In the genomic region with DNA sequence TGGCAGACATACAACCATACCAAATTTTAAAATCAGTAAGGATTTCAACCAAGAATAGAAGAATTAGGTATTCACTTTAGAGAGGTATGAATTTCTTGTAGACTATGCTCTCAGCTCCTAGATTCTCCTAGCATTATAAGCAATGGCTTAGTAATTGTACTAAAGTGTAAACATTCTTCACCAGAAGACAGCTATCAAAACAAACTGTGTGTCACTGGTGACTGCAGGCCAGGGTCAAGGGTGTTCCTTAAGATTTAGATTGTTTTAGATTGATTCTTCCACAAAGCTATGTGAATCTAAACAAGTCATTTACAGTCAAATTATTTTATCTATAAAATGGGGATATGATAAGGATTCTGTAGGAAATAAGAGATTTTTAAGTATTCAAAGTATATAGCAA, we compare ENCODE assay signal across 21 cellular contexts. TPM values are rescaled to one million over a fixed set of nuclear protein-coding genes. Genes with fewer than 3 reads are reported as not detected.
DNase-seq lines count a peak whose midpoint lies in the region; ATAC-seq, FAIRE-seq and TF ChIP-seq lines count a peak whose summit lies in the region.
"Had no signal": no experiment of that assay in that cellular context is flagged by ENCODE, and none has a peak within 500 bp of the region (broad histone marks: within the 10 kb centered on the region; RNA-seq: fewer than 3 reads in every experiment).

No MANE protein-coding gene starts in this region.

- DNase-seq in AG10803 (ENCODE audit: low read depth) (peak; percentile 12), HTR-8/SVneo (ENCODE audit: insufficient read length, low spot score) (peak; percentile 8), astrocyte of the spinal cord (ENCODE audit: low read depth, low spot score) (peak; percentile 18), mesenchymal stem cell (peak; percentile 78), upper lobe of left lung (no peak), chondrocyte (ENCODE audit: low spot score) (no peak)
- DNase-seq: COR-L47, dorsolateral prefrontal cortex, NCI-H1694 treated with DMSO at 0.1 percent for 48 hours, NCI-H82, testis had no signal

- H3K36me3 Mint-ChIP-seq in chondrocyte (ENCODE audit: low read depth) = peaks cover 21% of the 10 kb centered on the region

- H3K9me3 Mint-ChIP-seq in chondrocyte (ENCODE audit: low read depth) = no peaks in the 10 kb centered on the region
- H3K9me3 Mint-ChIP-seq: activated naive CD4-positive, alpha-beta T cell treated with anti-CD3 and anti-CD28 coated beads, Interleukin-2, amount 50 U/mL, for 72 hours; activated T-helper 1 cell treated with anti-CD3 and anti-CD28 coated beads, Interleukin-12 subunit alpha, Interleukin-12 subunit beta, Interleukin-2, Interleukin-4 antibody, amounts not matched to agents 30 ng/mL and 10 ng/mL and 1 ng/mL, durations not matched to agents 14 hours and 24 hours and 36 hours; GM23338; T-helper 2 cell treated with Interferon-gamma antibody and Interleukin-4, amounts not matched to agents 5 μg/mL and 100 μg/mL, for 36 hours had no signal

- no peak overlapping the region for H2AK5ac ChIP-seq in mesenchymal stem cell (ENCODE audit: low read length, severe bottlenecking)

- no peak for FAIRE-seq in HTR-8/SVneo (lab: Jason Lieb, UNC)

- H2BK5ac ChIP-seq in mesenchymal stem cell (ENCODE audit: low read depth, low read length, poor library complexity, severe bottlenecking) = no peak overlapping the region

- H3K27me3 ChIP-seq in mesenchymal stem cell (ENCODE audit: control insufficient read depth in 1 of 2, insufficient read depth in 1 of 2, low read length in 2 of 2) (no peaks in the 10 kb centered on the region), upper lobe of left lung (no peaks in the 10 kb centered on the region)
- H3K27me3 ChIP-seq: dorsolateral prefrontal cortex, neutrophil, testis had no signal

- H3K9ac ChIP-seq in mesenchymal stem cell (ENCODE audit: low read length) = peak overlapping the region; percentile 24

- H3K23ac ChIP-seq in mesenchymal stem cell (ENCODE audit: low read length in 2 of 2) = no peak overlapping the region

- no peak for TF ChIP-seq POLR2A in upper lobe of left lung (IDR thresholded peaks at IDR 0.05)

- H3K27ac Mint-ChIP-seq in chondrocyte (ENCODE audit: unreplicated experiment) = no peak overlapping the region
- H3K27ac Mint-ChIP-seq: activated naive CD4-positive, alpha-beta T cell treated with anti-CD3 and anti-CD28 coated beads, Interleukin-2, amount 50 U/mL, for 72 hours; activated T-helper 1 cell treated with anti-CD3 and anti-CD28 coated beads, Interleukin-12 subunit alpha, Interleukin-12 subunit beta, Interleukin-2, Interleukin-4 antibody, amounts not matched to agents 30 ng/mL and 10 ng/mL and 1 ng/mL, durations not matched to agents 14 hours and 24 hours and 36 hours; GM23338; T-helper 2 cell treated with Interferon-gamma antibody and Interleukin-4, amounts not matched to agents 5 μg/mL and 100 μg/mL, for 36 hours had no signal

- in situ Hi-C loops in astrocyte of the spinal cord (cut with HindIII; ENCODE audit: low sequenced_read_pairs) = no loop called here

- H3K27ac ChIP-seq in mesenchymal stem cell (ENCODE audit: low read length, poor library complexity, severe bottlenecking) (no peak overlapping the region), upper lobe of left lung (no peak overlapping the region)
- H3K27ac ChIP-seq: dorsolateral prefrontal cortex, epithelial cell of prostate, neutrophil, testis had no signal

- TF ChIP-seq CTCF in AG10803 (conservative IDR thresholded peaks at IDR 0.05; ENCODE audit: low read length) = no peak
- no peak for TF ChIP-seq CTCF in astrocyte of the spinal cord (IDR thresholded peaks at IDR 0.05; ENCODE audit: low read depth, low read length)
- TF ChIP-seq CTCF in upper lobe of left lung (IDR thresholded peaks at IDR 0.05) = no peak
- no peak for TF ChIP-seq CTCF in chondrocyte (IDR thresholded peaks at IDR 0.05)

- no peak for ATAC-seq in GM21786 (IDR thresholded peaks at IDR 0.05; ENCODE audit: unreplicated experiment)
- no peak for ATAC-seq in upper lobe of left lung (ENCODE audit: low FRiP score in 2 of 2)
- ATAC-seq in HG02885 (IDR thresholded peaks at IDR 0.05; ENCODE audit: poor library complexity, unreplicated experiment) = no peak
- ATAC-seq: activated CD4-positive, CD25-positive, alpha-beta regulatory T cell treated with anti-CD3 and anti-CD28 coated beads, Interleukin-2, amount 50 U/mL, for 24 hours; activated naive CD4-positive, alpha-beta T cell treated with anti-CD3 and anti-CD28 coated beads, Interleukin-2, amount 50 U/mL, for 72 hours; GM23338 had no signal

- no peak overlapping the region for H4K8ac ChIP-seq in mesenchymal stem cell (ENCODE audit: low read length)

- H3K79me1 ChIP-seq in mesenchymal stem cell (replicated peaks; ENCODE audit: low read length, poor library complexity, severe bottlenecking) = peaks cover 1% of the 10 kb centered on the region

- no peaks in the 10 kb centered on the region for H3K4me1 ChIP-seq in mesenchymal stem cell (ENCODE audit: control insufficient read depth, insufficient read depth, low read depth, low read length)
- H3K4me1 ChIP-seq in upper lobe of left lung = no peaks in the 10 kb centered on the region
- H3K4me1 ChIP-seq: testis had no signal

- H3K36me3 ChIP-seq in mesenchymal stem cell (ENCODE audit: control insufficient read depth in 1 of 2, insufficient read depth in 2 of 2, low read depth in 1 of 2, low read length in 2 of 2) (peaks cover 8 to 91% of the 10 kb centered on the region in 2 experiments), upper lobe of left lung (peaks cover 17 to 55% (median 22%) of the 10 kb centered on the region in 4 donors)

- H3K18ac ChIP-seq in mesenchymal stem cell (ENCODE audit: low read depth in 1 of 2, low read length in 2 of 2) = no peak overlapping the region

- no peak for TF ChIP-seq EP300 in upper lobe of left lung (IDR thresholded peaks at IDR 0.05)

- no peak overlapping the region for H2BK12ac ChIP-seq in mesenchymal stem cell (ENCODE audit: low read length in 2 of 2)

- H2AFZ ChIP-seq in mesenchymal stem cell (ENCODE audit: low read depth, low read length) = no peak overlapping the region
- H2AFZ ChIP-seq: GM23338 had no signal

- H2BK120ac ChIP-seq in mesenchymal stem cell (ENCODE audit: low read depth, low read length) = no peak overlapping the region

- no peak overlapping the region for H4K91ac ChIP-seq in mesenchymal stem cell (ENCODE audit: low read length)

- H3K27me3 Mint-ChIP-seq in chondrocyte (ENCODE audit: low read depth) = no peaks in the 10 kb centered on the region

- no peak overlapping the region for H2BK15ac ChIP-seq in mesenchymal stem cell (ENCODE audit: low read depth, poor library complexity, severe bottlenecking)

- no peak overlapping the region for H3K4me2 ChIP-seq in mesenchymal stem cell (ENCODE audit: low read length, poor library complexity, severe bottlenecking)
- H3K4me2 ChIP-seq: GM23338 had no signal

- peaks cover 11% of the 10 kb centered on the region for H3K4me1 Mint-ChIP-seq in chondrocyte (ENCODE audit: low read depth)
- H3K4me1 Mint-ChIP-seq: GM23338 had no signal

- no peaks in the 10 kb centered on the region for H3K9me3 ChIP-seq in mesenchymal stem cell (ENCODE audit: control insufficient read depth, low read length)
- no peaks in the 10 kb centered on the region for H3K9me3 ChIP-seq in upper lobe of left lung
- H3K9me3 ChIP-seq: neutrophil, testis had no signal

- no peak overlapping the region for H3K4me3 Mint-ChIP-seq in chondrocyte (ENCODE audit: unreplicated experiment)
- H3K4me3 Mint-ChIP-seq: activated T-helper 1 cell treated with anti-CD3 and anti-CD28 coated beads, Interleukin-12 subunit alpha, Interleukin-12 subunit beta, Interleukin-2, Interleukin-4 antibody, amounts not matched to agents 30 ng/mL and 10 ng/mL and 1 ng/mL, durations not matched to agents 14 hours and 24 hours and 36 hours; GM23338; T-helper 2 cell treated with Interferon-gamma antibody and Interleukin-4, amounts not matched to agents 5 μg/mL and 100 μg/mL, for 36 hours had no signal

- H3K14ac ChIP-seq in mesenchymal stem cell (ENCODE audit: low read length in 2 of 2) = no peak overlapping the region

- no peak overlapping the region for H3K4ac ChIP-seq in mesenchymal stem cell (ENCODE audit: low read depth in 1 of 2, low read length in 2 of 2)

- no peak overlapping the region for H3K4me3 ChIP-seq in AG10803 (ENCODE audit: low read length)
- no peak overlapping the region for H3K4me3 ChIP-seq in astrocyte of the spinal cord (ENCODE audit: low read depth, low read length)
- H3K4me3 ChIP-seq in mesenchymal stem cell (ENCODE audit: insufficient read depth in 1 of 2, low read depth in 1 of 2, low read length in 2 of 2) = no peak overlapping the region
- no peak overlapping the region for H3K4me3 ChIP-seq in upper lobe of left lung
- H3K4me3 ChIP-seq: dorsolateral prefrontal cortex, GM23338, testis had no signal

RNA-seq across cellular contexts. Expression of a gene that starts 23.1 kb away (rescaled TPM):
- 0.03 TPM for polyA plus RNA-seq in mesenchymal stem cell (2013, experiment 1 of 2)
- 0.03 TPM for polyA plus RNA-seq in mesenchymal stem cell (2013, experiment 2 of 2)
- 1 to 10 TPM in 1 of 6 donors, under 1 TPM in 3, not detected in 2; 0.09 to 1.1 (median 0.20) TPM for total RNA-seq in upper lobe of left lung
- total RNA-seq in chondrocyte = 0.28 TPM in 1 of 3 replicates, not detected in the others
- total RNA-seq: SK-MEL-5 had no signal

RNA-seq across cellular contexts. Expression of a gene that starts 52.6 kb away (rescaled TPM):
- polyA plus RNA-seq in mesenchymal stem cell (2013, experiment 1 of 2) = 0.55 TPM
- 0.56 TPM for polyA plus RNA-seq in mesenchymal stem cell (2013, experiment 2 of 2)
- total RNA-seq in upper lobe of left lung (1 to 10 TPM in 2 of 6 donors, under 1 TPM in 1, not detected in 3; 0.15 to 1.1 (median 1.0) TPM), chondrocyte (0.18 to 1.7 TPM (median 0.22 TPM) in 3 replicates)
- total RNA-seq: activated naive CD4-positive, alpha-beta T cell treated with anti-CD3 and anti-CD28 coated beads, Interleukin-2, amount 50 U/mL, for 72 hours; activated T-helper 1 cell treated with anti-CD3 and anti-CD28 coated beads, Interleukin-12 subunit alpha, Interleukin-12 subunit beta, Interleukin-2, Interleukin-4 antibody, amounts not matched to agents 30 ng/mL and 10 ng/mL and 1 ng/mL, durations not matched to agents 14 hours and 24 hours and 36 hours; SK-MEL-5 had no signal

Comparison
In these comparisons a context has a peak if more than half of its experiments do, and no peak if none do; other contexts are left out.
1. DNase-seq: peak in AG10803 (single experiment), HTR-8/SVneo (single experiment), astrocyte of the spinal cord (single experiment) and mesenchymal stem cell (single experiment); none in upper lobe of left lung (0 of 2) and chondrocyte (single experiment).